In genomic region chr19:2652504-2653099, GRCh38 we compare ENCODE assay signal across 27 cellular contexts. TPM values are rescaled to one million over a fixed set of nuclear protein-coding genes. Genes with fewer than 3 reads are reported as not detected.
DNase-seq lines count a peak whose midpoint lies in the region; ATAC-seq, FAIRE-seq and TF ChIP-seq lines count a peak whose summit lies in the region.
"Had no signal": no experiment of that assay in that cellular context is flagged by ENCODE, and none has a peak within 500 bp of the region (broad histone marks: within the 10 kb centered on the region; RNA-seq: fewer than 3 reads in every experiment).

No MANE protein-coding gene starts in this region.

- TF ChIP-seq CTCF in HepG2 (CRISPR knock-in tag; IDR thresholded peaks at IDR 0.05), result no peak
- TF ChIP-seq CTCF in right lobe of liver (IDR thresholded peaks at IDR 0.05), result no peak
- TF ChIP-seq CTCF in OCI-LY3 (IDR thresholded peaks at IDR 0.05; ENCODE audit: low read depth, low read length), result no peak
- no peak for TF ChIP-seq CTCF in foreskin keratinocyte (conservative IDR thresholded peaks at IDR 0.05)
- TF ChIP-seq CTCF in ascending aorta (IDR thresholded peaks at IDR 0.05), result no peak

- no peaks in the 10 kb centered on the region for H3K27me3 Mint-ChIP-seq in naive B cell
- H3K27me3 Mint-ChIP-seq: CD4-positive, alpha-beta T cell had no signal

- CTCF ChIA-PET in HepG2 (lab: Yijun Ruan, JAX; ENCODE audit: low intra/inter-chr PET ratio, low total read pairs), result no interaction called here

- intact Hi-C loops in HepG2 (cut with micrococcal nuclease; ENCODE audit: unreplicated experiment), result no loop called here
- intact Hi-C loops in right lobe of liver (cut with DNase I), result loop anchor here (10.0 kb wide), 2 partner anchors 212 to 222 kb away; partner anchors contain the start of gene ZNF556 (in 1 of the 2)
- intact Hi-C loops in ascending aorta (cut with DNase I), result loop anchor here (5.0 kb wide), 1 partner anchor 220 kb away; no protein-coding TSS in a partner anchor

- H3K4me3 ChIP-seq in HepG2 (replicated peaks in 1 of 3; ENCODE audit: insufficient read depth in 1 of 3, low read depth in 2 of 3, low read length in 3 of 3), result no peak overlapping the region
- H3K4me3 ChIP-seq in right lobe of liver, result no peak overlapping the region
- no peak overlapping the region for H3K4me3 ChIP-seq in OCI-LY3 (ENCODE audit: low read length)
- H3K4me3 ChIP-seq in ascending aorta, result no peak overlapping the region
- H3K4me3 ChIP-seq: HAP-1, SJSA1 had no signal

- H3K36me3 ChIP-seq in HepG2 (replicated peaks in 1 of 2; ENCODE audit: control insufficient read depth in 1 of 2, insufficient read depth in 2 of 2, low read length in 2 of 2), result no peaks in the 10 kb centered on the region
- no peaks in the 10 kb centered on the region for H3K36me3 ChIP-seq in right lobe of liver
- no peaks in the 10 kb centered on the region for H3K36me3 ChIP-seq in OCI-LY3 (replicated peaks; ENCODE audit: low read depth, low read length)
- no peaks in the 10 kb centered on the region for H3K36me3 ChIP-seq in ascending aorta
- H3K36me3 ChIP-seq: HAP-1, SJSA1 had no signal

- no peaks in the 10 kb centered on the region for H3K9me3 ChIP-seq in HepG2 (ENCODE audit: low read length)
- H3K9me3 ChIP-seq in right lobe of liver, result no peaks in the 10 kb centered on the region
- H3K9me3 ChIP-seq in OCI-LY3 (ENCODE audit: insufficient read depth, low read length), result no peaks in the 10 kb centered on the region
- H3K9me3 ChIP-seq in ascending aorta, result no peaks in the 10 kb centered on the region
- H3K9me3 ChIP-seq: HAP-1, SJSA1 had no signal

- in situ Hi-C loops in HepG2 (cut with HindIII; ENCODE audit: extremely low pct_ligation_motif_present, low pct_unique_long_range_greater_than_20kb), result loop anchor here (10.0 kb wide), 1 partner anchor 232 kb away; no protein-coding TSS in a partner anchor

- FAIRE-seq in HepG2 (lab: Jason Lieb, UNC), result no peak
- FAIRE-seq: D721Med had no signal

- H3K9ac ChIP-seq in HepG2 (ENCODE audit: insufficient read depth, low read depth, low read length), result no peak overlapping the region
- H3K9ac ChIP-seq in OCI-LY3 (ENCODE audit: low read length), result no peak overlapping the region

- H3K9me3 Mint-ChIP-seq in naive B cell, result no peaks in the 10 kb centered on the region
- H3K9me3 Mint-ChIP-seq: CD4-positive, alpha-beta T cell had no signal

- H3K79me2 ChIP-seq in HepG2 (ENCODE audit: insufficient read depth, low read length) (no peaks in the 10 kb centered on the region), OCI-LY3 (ENCODE audit: low read length) (no peaks in the 10 kb centered on the region)

- H3K36me3 Mint-ChIP-seq in naive B cell, result peaks cover 0 to 5% of the 10 kb centered on the region in 2 donors

- DNase-seq in HepG2 (ENCODE audit: low spot score) (no peak), right lobe of liver (no peak), naive B cell (no peak), DMS114 treated with DMSO at 0.1 percent for 48 hours (lab: John Stamatoyannopoulos, UW; ENCODE audit: unreplicated experiment) (no peak), foreskin keratinocyte (no peak), ascending aorta (ENCODE audit: low spot score in 2 of 2) (no peak), NCI-H446 (lab: John Stamatoyannopoulos, UW) (no peak)
- DNase-seq: 8988T; ACHN; CD4-positive, alpha-beta T cell; DMS53; GOT3; Karpas-422; NCI-H1092 treated with DMSO at 0.1 percent for 48 hours; NCI-H1436; NCI-H187 treated with DMSO at 0.1 percent for 48 hours; NCI-H2171 treated with DMSO at 0.1 percent for 48 hours; NCI-H345; NCI-H524 treated with DMSO at 0.1 percent for 48 hours; NCI-H774; NK-92 treated with Interleukin-12 subunit alpha and Interleukin-12 subunit beta, amount 100 ng/mL, for 24 hours; Right ventricle myocardium superior; RPMI8226 had no signal

- no TSS peak for BruUV-seq in HepG2 (replicated peaks; lab: Mats Ljungman, UMichigan)

- POLR2A ChIA-PET in HepG2 (lab: Yijun Ruan, JAX), result interaction anchor here (1.8 to 3.0 kb wide), 2 partner anchors 33 to 214 kb away, joined by 7 to 9 read pairs; partner anchors contain the start of gene ZNF556

- H4K20me1 ChIP-seq in HepG2 (ENCODE audit: insufficient read depth, low read length), result no peaks in the 10 kb centered on the region
- no peaks in the 10 kb centered on the region for H4K20me1 ChIP-seq in OCI-LY3 (ENCODE audit: insufficient read depth, low read length)

- 60% methylated on average over 8 of the region's 8 CpGs for WGBS in HepG2 (ENCODE audit: low lambda C conversion rate)
- WGBS in right lobe of liver (ENCODE audit: insufficient coverage, low coverage, low lambda C conversion rate, missing lambda C conversion rate), result 87% methylated on average over 7 of the region's 8 CpGs

- H3K4me2 ChIP-seq in HepG2 (ENCODE audit: low read depth, low read length), result no peak overlapping the region
- no peak overlapping the region for H3K4me2 ChIP-seq in OCI-LY3 (ENCODE audit: low read length)

- ATAC-seq in HepG2, result no peak
- ATAC-seq in right lobe of liver, result no peak
- peak; percentile 64 to 68 for ATAC-seq in naive B cell (ENCODE audit: low read depth in 2 of 2)
- no peak for ATAC-seq in foreskin keratinocyte

- H3K27ac Mint-ChIP-seq in naive B cell, result peak overlapping the region; percentile 66 to 92 (median 87)
- H3K27ac Mint-ChIP-seq: CD4-positive, alpha-beta T cell had no signal

- TF ChIP-seq EP300 in HepG2 (IDR thresholded peaks at IDR 0.05; ENCODE audit: low read depth in 2 of 2, low read length in 2 of 2) (no peak), HepG2 (CRISPR knock-in tag; IDR thresholded peaks at IDR 0.05; ENCODE audit: borderline replicate concordance) (no peak)

- TF ChIP-seq POLR2A in HepG2 (IDR thresholded peaks at IDR 0.05; ENCODE audit: insufficient read depth in 1 of 2, low read depth in 2 of 2, low read length in 2 of 2) (no peak), right lobe of liver (IDR thresholded peaks at IDR 0.05) (no peak)

- peaks cover 38 to 54% (median 38%) of the 10 kb centered on the region in 3 donors for H3K4me1 Mint-ChIP-seq in naive B cell

- H2AFZ ChIP-seq in HepG2 (ENCODE audit: low read length) (no peak overlapping the region), OCI-LY3 (ENCODE audit: low read depth, low read length) (0 out of 2 replicates have a peak overlapping the region, but pooled peaks have one; percentile 5)

- H3K27ac ChIP-seq in HepG2 (ENCODE audit: extremely low read length, insufficient read depth, low read length) (no peak overlapping the region), right lobe of liver (no peak overlapping the region), OCI-LY3 (ENCODE audit: low read length) (no peak overlapping the region), foreskin keratinocyte (no peak overlapping the region), ascending aorta (no peak overlapping the region)
- H3K27ac ChIP-seq: SJSA1 had no signal

- H3K27me3 ChIP-seq in HepG2 (ENCODE audit: control insufficient read depth in 1 of 2, insufficient read depth in 2 of 2, low read length in 2 of 2) (no peaks in the 10 kb centered on the region), right lobe of liver (no peaks in the 10 kb centered on the region), OCI-LY3 (ENCODE audit: low read depth, low read length) (0 out of 2 replicates have a peak, but pooled peaks cover 3% of the 10 kb centered on the region), foreskin keratinocyte (peaks cover 6% of the 10 kb centered on the region), ascending aorta (no peaks in the 10 kb centered on the region)

- no peak for TF ChIP-seq RAD21 in HepG2 (CRISPR knock-in tag; IDR thresholded peaks at IDR 0.05)

- H3K4me3 Mint-ChIP-seq in naive B cell, result peak overlapping the region in 3 of 8 donors; percentile 1 to 46 (median 30)
- H3K4me3 Mint-ChIP-seq: CD4-positive, alpha-beta T cell had no signal

- H3K4me1 ChIP-seq in HepG2 (ENCODE audit: insufficient read depth, low read length), result peaks cover 30% of the 10 kb centered on the region
- H3K4me1 ChIP-seq in right lobe of liver, result no peaks in the 10 kb centered on the region
- H3K4me1 ChIP-seq in OCI-LY3 (ENCODE audit: low read length), result peaks cover 4% of the 10 kb centered on the region; the same call in 1 of the 2 replicates
- H3K4me1 ChIP-seq in foreskin keratinocyte, result no peaks in the 10 kb centered on the region
- no peaks in the 10 kb centered on the region for H3K4me1 ChIP-seq in ascending aorta
- H3K4me1 ChIP-seq: HAP-1, SJSA1 had no signal

TF ChIP-seq in HepG2, 621 proteins besides CTCF, POLR2A, EP300 and RAD21:
- TF ChIP-seq ZNF121 (CRISPR knock-in tag; IDR thresholded peaks at IDR 0.05) (peak; percentile 94), SIX1 (CRISPR knock-in tag; IDR thresholded peaks at IDR 0.05; ENCODE audit: borderline replicate concordance) (no peak), ZFX (CRISPR knock-in tag; IDR thresholded peaks at IDR 0.05; ENCODE audit: low read depth) (0 out of 2 replicates have a peak, but pooled peaks have one; percentile 14)

RNA-seq across cellular contexts. Expression of gene GNG7, which starts 49.9 kb away (rescaled TPM):
- 1.4 and 1.7 TPM in 2 replicates for total RNA-seq in HepG2 (2016; rRNA removed; fragmentation: Illumina TruSeq; extraction: Trizol)
- 1.3 and 2.3 TPM in 2 replicates for total RNA-seq in HepG2 (2016; cell fraction: cytosol; rRNA removed; fragmentation: Illumina TruSeq; extraction: Trizol; ENCODE audit: low read depth)
- total RNA-seq in HepG2 (2016; cell fraction: insoluble cytoplasmic fraction; rRNA removed; fragmentation: Illumina TruSeq; extraction: Trizol), result 1.3 and 1.7 TPM in 2 replicates
- 2.6 and 3.1 TPM in 2 replicates for total RNA-seq in HepG2 (2016; cell fraction: membrane; rRNA removed; fragmentation: Illumina TruSeq; extraction: Trizol)
- 1.5 TPM in 2 replicates for total RNA-seq in HepG2 (2016; cell fraction: nucleus; rRNA removed; fragmentation: Illumina TruSeq; extraction: Trizol)
- polyA plus RNA-seq in HepG2 (2011; rRNA removed), result 3.3 and 3.9 TPM in 2 replicates
- 3.1 and 3.7 TPM in 2 replicates for polyA plus RNA-seq in HepG2 (2011; cell fraction: cytosol; rRNA removed)
- 6.7 and 7.8 TPM in 2 replicates for polyA plus RNA-seq in HepG2 (2011; cell fraction: nucleus; rRNA removed)
- 2.6 and 4.5 TPM in 2 replicates for polyA plus RNA-seq in HepG2 (2012)
- polyA plus RNA-seq in HepG2 (2016; cell fraction: cytosol; fragmentation: Illumina TruSeq; extraction: Trizol; ENCODE audit: low read depth), result 7.6 and 10.4 TPM in 2 replicates
- 3.9 and 5.5 TPM in 2 replicates for polyA plus RNA-seq in HepG2 (2016; cell fraction: insoluble cytoplasmic fraction; fragmentation: Illumina TruSeq; extraction: Trizol; ENCODE audit: low read depth)
- polyA plus RNA-seq in HepG2 (2016; cell fraction: membrane; fragmentation: Illumina TruSeq; extraction: Trizol; ENCODE audit: low read depth), result 6.5 and 9.8 TPM in 2 replicates
- 7.6 and 8.6 TPM in 2 replicates for polyA plus RNA-seq in HepG2 (2016; cell fraction: nucleus; fragmentation: Illumina TruSeq; extraction: Trizol; ENCODE audit: insufficient read depth, low read depth)
- polyA minus RNA-seq in HepG2 (2011; rRNA and poly(A)+ RNA removed; ENCODE audit: low replicate concordance), result 1.2 TPM in 1 of 2 replicates, not detected in the other
- 1.2 and 1.7 TPM in 2 replicates for polyA minus RNA-seq in HepG2 (2011; cell fraction: cytosol; rRNA and poly(A)+ RNA removed)
- 1.1 and 1.2 TPM in 2 replicates for polyA minus RNA-seq in HepG2 (2011; cell fraction: nucleus; rRNA and poly(A)+ RNA removed)
- 1 to 10 TPM; 1.3 to 3.7 (median 2.3) TPM for total RNA-seq in right lobe of liver
- 10 to 100 TPM; 49.1 to 72.0 (median 60.9) TPM for polyA plus RNA-seq in naive B cell (ENCODE audit: low read depth in 6 of 6)
- 0.10 and 0.11 TPM in 2 replicates for total RNA-seq in foreskin keratinocyte
- 0.16 and 0.19 TPM in 2 replicates for polyA plus RNA-seq in foreskin keratinocyte
- total RNA-seq in ascending aorta, result 0.96 TPM

Comparison
In these comparisons a context has a peak if more than half of its experiments do, and no peak if none do; other contexts are left out.
1. ATAC-seq: peak in naive B cell (2 of 2); none in HepG2 (single experiment), right lobe of liver (0 of 4) and foreskin keratinocyte (single experiment).